ENCODE assay signal across 9 cellular contexts in genomic region chr20:41232971-41233926, GRCh38.
A peak's percentile ranks its signal among the peaks of the same experiment; 100 is the strongest.
DNase-seq lines count a peak whose midpoint lies in the region; ATAC-seq, FAIRE-seq and TF ChIP-seq lines count a peak whose summit lies in the region.
"Had no signal": no experiment of that assay in that cellular context is flagged by ENCODE, and none has a peak within 500 bp of the region (broad histone marks: within the 10 kb centered on the region; RNA-seq: fewer than 3 reads in every experiment).

No MANE protein-coding gene starts in this region.

- H3K4me3 ChIP-seq in bronchial epithelial cell (ENCODE audit: low read depth, low read length) (no peak overlapping the region), right lobe of liver (peak overlapping the region; percentile 29 to 33 (median 32)), upper lobe of right lung (no peak overlapping the region)

- no peak for FAIRE-seq in bronchial epithelial cell (lab: Jason Lieb, UNC)

- H3K4me1 ChIP-seq in right lobe of liver (peaks cover 0 to 27% (median 13%) of the 10 kb centered on the region in 4 donors), upper lobe of right lung (peaks cover 40% of the 10 kb centered on the region)

- H3K9me3 ChIP-seq in right lobe of liver (no peaks in the 10 kb centered on the region), upper lobe of right lung (no peaks in the 10 kb centered on the region)

- no peak for TF ChIP-seq POLR2A in right lobe of liver (IDR thresholded peaks at IDR 0.05)

- intact Hi-C loops in right lobe of liver (cut with DNase I) (no loop called here), upper lobe of right lung (cut with DNase I) (no loop called here), posterior cingulate gyrus (cut with DNase I) (loop anchor here (1.0 to 5.0 kb wide), 2 partner anchors 60 to 109 kb away; partner anchors contain the start of gene LPIN3)

- H3K27ac ChIP-seq in right lobe of liver (peak overlapping the region; percentile 47 to 84 (median 66)), upper lobe of right lung (peak overlapping the region; percentile 63)
- H3K27ac ChIP-seq: C4-2B had no signal

- ATAC-seq in right lobe of liver (peak; percentile 81 to 89 (median 85)), upper lobe of right lung (peak; percentile 63)

- DNase-seq in SIG-M5 treated with dmso at 0.1 percent for 504 hours (lab: John Stamatoyannopoulos, UW; ENCODE audit: unreplicated experiment) (peak; percentile 8), SIG-M5 (lab: John Stamatoyannopoulos, UW) (no peak), bronchial epithelial cell (ENCODE audit: low read depth) (peak; percentile 91), right lobe of liver (peak in 1 of 3 donors; percentile 72), upper lobe of right lung (no peak), GM20000 (ENCODE audit: low spot score) (no peak), posterior cingulate gyrus (no peak)
- DNase-seq in stimulated activated CD4-positive, alpha-beta T cell treated with anti-CD3 and anti-CD28 coated beads, Interleukin-4, amount 100 ng/mL, for 24 hours, result no peak

- TF ChIP-seq CTCF in bronchial epithelial cell (IDR thresholded peaks at IDR 0.05; ENCODE audit: insufficient read depth, low read length, severe bottlenecking) (no peak), right lobe of liver (IDR thresholded peaks at IDR 0.05) (no peak), upper lobe of right lung (IDR thresholded peaks at IDR 0.05) (no peak), GM20000 (IDR thresholded peaks at IDR 0.05; ENCODE audit: extremely low read depth, missing control alignments) (no peak)

- WGBS in right lobe of liver (ENCODE audit: insufficient coverage, low coverage, low lambda C conversion rate, missing lambda C conversion rate), result 56% methylated on average over 6 of the region's 6 CpGs

- H3K36me3 ChIP-seq in bronchial epithelial cell (ENCODE audit: control insufficient read depth, insufficient read depth, low read length), result no peaks in the 10 kb centered on the region
- no peaks in the 10 kb centered on the region for H3K36me3 ChIP-seq in right lobe of liver
- no peaks in the 10 kb centered on the region for H3K36me3 ChIP-seq in upper lobe of right lung

- no peaks in the 10 kb centered on the region for H3K27me3 ChIP-seq in bronchial epithelial cell (ENCODE audit: control insufficient read depth, insufficient read depth, low read length)
- no peaks in the 10 kb centered on the region for H3K27me3 ChIP-seq in right lobe of liver
- no peaks in the 10 kb centered on the region for H3K27me3 ChIP-seq in upper lobe of right lung

Comparison
In these comparisons a context has a peak if more than half of its experiments do, and no peak if none do; other contexts are left out.
1. DNase-seq: peak in SIG-M5 treated with dmso at 0.1 percent for 504 hours (single experiment) and bronchial epithelial cell (single experiment); none in SIG-M5 (single experiment), upper lobe of right lung (single experiment), GM20000 (single experiment), stimulated activated CD4-positive, alpha-beta T cell treated with anti-CD3 and anti-CD28 coated beads, Interleukin-4, amount 100 ng/mL, for 24 hours (single experiment) and posterior cingulate gyrus (0 of 10).
2. H3K4me3 ChIP-seq: peak in right lobe of liver (3 of 3); none in bronchial epithelial cell (single experiment) and upper lobe of right lung (single experiment).